In genomic region chr4:154611833-154612232, GRCh38 we compare ENCODE assay signal across 18 cellular contexts. TPM values are rescaled to one million over a fixed set of nuclear protein-coding genes. Genes with fewer than 3 reads are reported as not detected.
A peak's percentile ranks its signal among the peaks of the same experiment; 100 is the strongest.
DNase-seq lines count a peak whose midpoint lies in the region; ATAC-seq and TF ChIP-seq lines count a peak whose summit lies in the region.
"Had no signal": no experiment of that assay in that cellular context is flagged by ENCODE, and none has a peak within 500 bp of the region (broad histone marks: within the 10 kb centered on the region; RNA-seq: fewer than 3 reads in every experiment).

No MANE protein-coding gene starts in this region.

- H3K36me3 ChIP-seq in Caco-2 (ENCODE audit: control insufficient read depth, insufficient read depth, low read length): no peaks in the 10 kb centered on the region; the same call in none of the 2 replicates
- peaks cover 11 to 47% (median 33%) of the 10 kb centered on the region in 4 donors for H3K36me3 ChIP-seq in right lobe of liver
- H3K36me3 ChIP-seq in upper lobe of right lung: no peaks in the 10 kb centered on the region
- H3K36me3 ChIP-seq: BLaER1 treated with 17β-estradiol and CSF1 and Interleukin-3, amounts not matched to agents 10 nM and 100 nM had no signal

- no peaks in the 10 kb centered on the region for H3K27me3 Mint-ChIP-seq in Caco-2 (ENCODE audit: insufficient read depth, unreplicated experiment)

- no peak for TF ChIP-seq POLR2A in right lobe of liver (IDR thresholded peaks at IDR 0.05)

- POLR2A ChIA-PET in Caco-2 (lab: Charles Lee): interaction anchor here (1.1 to 1.3 kb wide), 2 partner anchors 53 to 62 kb away, joined by 4 read pairs; partner anchors contain the start of gene PLRG1

- H3K9me3 Mint-ChIP-seq in Caco-2 (ENCODE audit: unreplicated experiment): no peaks in the 10 kb centered on the region
- H3K9me3 Mint-ChIP-seq: CD8-positive, alpha-beta T cell; GM23338 had no signal

- BruUV-seq in Caco-2 (replicated peaks; lab: Mats Ljungman, UMichigan): no TSS peak

- ATAC-seq in right lobe of liver: no peak
- no peak for ATAC-seq in upper lobe of right lung
- ATAC-seq: CD8-positive, alpha-beta T cell; GM23338 had no signal

- WGBS in right lobe of liver (ENCODE audit: insufficient coverage, low coverage, low lambda C conversion rate, missing lambda C conversion rate): 17% methylated on average over 1 of the region's 1 CpG

- H3K27ac ChIP-seq in right lobe of liver (peak overlapping the region; percentile 62 to 94 (median 71)), upper lobe of right lung (no peak overlapping the region)
- H3K27ac ChIP-seq: BLaER1 treated with 17β-estradiol and CSF1 and Interleukin-3, amounts not matched to agents 10 nM and 100 nM; HL-60 had no signal

- peaks cover 9% of the 10 kb centered on the region for H3K4me1 Mint-ChIP-seq in Caco-2 (ENCODE audit: low read depth, unreplicated experiment)

- H3K4me3 ChIP-seq in Caco-2 (ENCODE audit: low read depth, low read length) (peak overlapping the region; percentile 49), right lobe of liver (peak overlapping the region; percentile 28 to 67 (median 66)), upper lobe of right lung (peak overlapping the region; percentile 33)
- H3K4me3 ChIP-seq: BLaER1 treated with 17β-estradiol and CSF1 and Interleukin-3, amounts not matched to agents 10 nM and 100 nM; GM23338 had no signal

- TF ChIP-seq CTCF in Caco-2 (IDR thresholded peaks at IDR 0.05; ENCODE audit: insufficient read depth in 1 of 2, low read depth in 1 of 2, low read length in 1 of 2, severe bottlenecking in 1 of 2, unreplicated experiment in 1 of 2) (no peak), right lobe of liver (IDR thresholded peaks at IDR 0.05) (no peak), upper lobe of right lung (IDR thresholded peaks at IDR 0.05) (no peak)

- no peaks in the 10 kb centered on the region for H3K27me3 ChIP-seq in Caco-2 (replicated peaks; ENCODE audit: control insufficient read depth, insufficient read depth, low read length)
- H3K27me3 ChIP-seq in right lobe of liver: no peaks in the 10 kb centered on the region
- no peaks in the 10 kb centered on the region for H3K27me3 ChIP-seq in upper lobe of right lung
- H3K27me3 ChIP-seq: BLaER1 treated with 17β-estradiol and CSF1 and Interleukin-3, amounts not matched to agents 10 nM and 100 nM had no signal

- DNase-seq in Caco-2 (no peak), iris pigment epithelial cell (ENCODE audit: low read depth) (peak; percentile 35), right lobe of liver (no peak), upper lobe of right lung (no peak), GM19238 (ENCODE audit: insufficient read length, low spot score) (no peak), NCI-H1436 (lab: John Stamatoyannopoulos, UW) (no peak)
- DNase-seq in stimulated activated CD4-positive, alpha-beta T cell treated with anti-CD3 and anti-CD28 coated beads, Interleukin-4, amount 100 ng/mL, for 24 hours: no peak
- DNase-seq: 8988T; CD8-positive, alpha-beta T cell; DMS 273 treated with DMSO at 0.1 percent for 48 hours; DMS53; HCEC 1CT; IMR-90 had no signal

- H3K9me3 ChIP-seq in Caco-2 (no peaks in the 10 kb centered on the region), right lobe of liver (no peaks in the 10 kb centered on the region), upper lobe of right lung (no peaks in the 10 kb centered on the region)
- H3K9me3 ChIP-seq: BLaER1 treated with 17β-estradiol and CSF1 and Interleukin-3, amounts not matched to agents 10 nM and 100 nM had no signal

- H3K27ac Mint-ChIP-seq in Caco-2 (ENCODE audit: unreplicated experiment): peak overlapping the region; percentile 66
- H3K27ac Mint-ChIP-seq: B cell; CD8-positive, alpha-beta T cell; GM23338 had no signal

- H3K4me3 Mint-ChIP-seq in Caco-2 (ENCODE audit: unreplicated experiment): peak overlapping the region; percentile 65
- H3K4me3 Mint-ChIP-seq: B cell; CD8-positive, alpha-beta T cell; GM23338 had no signal

- intact Hi-C loops in Caco-2 (cut with micrococcal nuclease; ENCODE audit: unreplicated experiment) (no loop called here), right lobe of liver (cut with DNase I) (loop anchor here in 1 of 2 donors (5.0 kb wide), 1 partner anchor 45 kb away; no protein-coding TSS in a partner anchor), upper lobe of right lung (cut with DNase I) (no loop called here)

- H3K36me3 Mint-ChIP-seq in Caco-2 (ENCODE audit: insufficient read depth, unreplicated experiment): peaks cover 5% of the 10 kb centered on the region
- H3K36me3 Mint-ChIP-seq: CD8-positive, alpha-beta T cell had no signal

- CTCF ChIA-PET in Caco-2 (lab: Charles Lee): interaction anchor here (1.1 to 1.5 kb wide), 3 partner anchors 13 to 62 kb away, joined by 4 to 17 read pairs (median 5); partner anchors contain the start of gene PLRG1

- H3K4me1 ChIP-seq in Caco-2: peaks cover 31% of the 10 kb centered on the region
- peaks cover 0 to 37% (median 12%) of the 10 kb centered on the region in 4 donors for H3K4me1 ChIP-seq in right lobe of liver
- no peaks in the 10 kb centered on the region for H3K4me1 ChIP-seq in upper lobe of right lung

RNA-seq across cellular contexts. Expression of gene FGG, which starts 0.6 kb away (rescaled TPM):
- total RNA-seq in Caco-2 (2022): 121 and 146 TPM in 2 replicates
- total RNA-seq in right lobe of liver: over 10,000 TPM in 4 of 6 experiments, 1,000 to 10,000 TPM in 2; 5,578 to 14,578 (median 13,052) TPM
- 515 TPM for total RNA-seq in upper lobe of right lung
- total RNA-seq: B cell; CD8-positive, alpha-beta T cell; GM23338; IMR-90 had no signal

RNA-seq across cellular contexts. Expression of gene FGA, which starts 21.3 kb away (rescaled TPM):
- 61.7 and 71.8 TPM in 2 replicates for total RNA-seq in Caco-2 (2022)
- over 10,000 TPM in 5 of 6 experiments, 1,000 to 10,000 TPM in 1; 8,384 to 20,319 (median 15,496) TPM for total RNA-seq in right lobe of liver
- 39.5 TPM for total RNA-seq in upper lobe of right lung
- total RNA-seq: B cell; CD8-positive, alpha-beta T cell; GM23338; HT1080; IMR-90 had no signal

RNA-seq across cellular contexts. Expression of gene FGB, which starts 49.0 kb away (rescaled TPM):
- total RNA-seq in Caco-2 (2022) (29.4 and 37.1 TPM in 2 replicates), right lobe of liver (over 10,000 TPM in 5 of 6 experiments, 1,000 to 10,000 TPM in 1; 6,080 to 16,362 (median 11,864) TPM), upper lobe of right lung (1.2 TPM)
- total RNA-seq: B cell; CD8-positive, alpha-beta T cell; GM23338; HT1080; IMR-90 had no signal

Comparison
In these comparisons a context has a peak if more than half of its experiments do, and no peak if none do; other contexts are left out.
1. RNA of gene FGG, which starts 0.6 kb away (total RNA-seq): 5,578 to 14,578 TPM in right lobe of liver; 515 TPM in upper lobe of right lung (single experiment) and 121 to 146 TPM in Caco-2; every median in the first group is over 10 times any median in the second.
2. RNA of gene FGA, which starts 21.3 kb away (total RNA-seq): 8,384 to 20,319 TPM in right lobe of liver; 61.7 to 71.8 TPM in Caco-2 and 39.5 TPM in upper lobe of right lung (single experiment); every median in the first group is over 100 times any median in the second.
3. RNA of gene FGB, which starts 49.0 kb away (total RNA-seq): 6,080 to 16,362 TPM in right lobe of liver; 29.4 to 37.1 TPM in Caco-2 and 1.2 TPM in upper lobe of right lung (single experiment); every median in the first group is over 100 times any median in the second.
4. Peak in every context shown above with its lines, with median percentiles within 50 percentile points of each other: H3K4me3 ChIP-seq.